ENCODE assay signal across 19 cellular contexts in the genomic region with DNA sequence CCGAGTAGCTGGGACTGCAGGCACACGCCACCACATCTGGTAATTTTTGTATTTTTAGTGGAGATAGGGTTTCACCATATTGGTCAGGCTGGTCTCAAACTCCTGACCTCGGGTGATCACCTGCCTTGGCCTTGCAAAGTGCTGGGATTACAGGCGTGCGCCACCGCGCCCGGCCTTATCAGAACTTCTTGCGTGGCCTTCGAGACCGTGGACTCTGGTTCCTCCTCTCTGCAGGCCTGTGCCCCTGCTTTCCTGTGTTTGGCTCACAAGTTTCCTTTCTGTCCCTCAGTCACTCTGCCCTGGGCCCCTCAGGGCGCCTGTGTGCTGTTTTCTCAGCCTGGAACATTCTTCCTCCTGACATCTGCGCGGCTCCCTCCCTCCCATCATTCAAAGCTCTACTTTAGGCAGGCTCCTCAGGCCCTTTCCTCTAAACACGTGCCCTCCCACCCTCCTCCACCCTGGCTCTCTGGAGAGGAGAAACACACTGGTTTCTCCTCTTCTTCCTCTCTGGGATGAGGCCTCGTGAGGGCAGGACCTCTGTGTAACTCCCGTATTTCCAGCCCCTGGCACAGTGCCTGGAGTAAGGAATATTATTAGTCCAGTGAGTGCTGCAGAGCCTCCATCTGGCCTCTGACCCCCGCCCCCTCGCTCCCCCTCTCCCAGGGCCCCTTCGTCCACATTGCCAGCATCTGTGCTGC. TPM values are rescaled to one million over a fixed set of nuclear protein-coding genes. Genes with fewer than 3 reads are reported as not detected.
DNase-seq lines count a peak whose midpoint lies in the region; ATAC-seq and TF ChIP-seq lines count a peak whose summit lies in the region.
"Had no signal": no experiment of that assay in that cellular context is flagged by ENCODE, and none has a peak within 500 bp of the region (broad histone marks: within the 10 kb centered on the region; RNA-seq: fewer than 3 reads in every experiment).

No MANE protein-coding gene starts in this region.

- TF ChIP-seq POLR2A in thyroid gland (IDR thresholded peaks at IDR 0.05): no peak

- no peaks in the 10 kb centered on the region for H3K27me3 Mint-ChIP-seq in type B pancreatic cell

- peak overlapping the region; percentile 49 for H3K4me3 Mint-ChIP-seq in type B pancreatic cell
- H3K4me3 Mint-ChIP-seq: activated CD8-positive, alpha-beta T cell treated with anti-CD3 and anti-CD28 coated beads, Interleukin-2, amount 10 ng/mL, durations not matched to agents 7 days and 5 days had no signal

- no peak overlapping the region for H3K27ac ChIP-seq in right cardiac atrium (ENCODE audit: low read length)
- no peak overlapping the region for H3K27ac ChIP-seq in aorta (ENCODE audit: low read depth in 1 of 2, low read length in 2 of 2)
- no peak overlapping the region for H3K27ac ChIP-seq in thyroid gland
- H3K27ac ChIP-seq: 22Rv1, coronary artery, SK-N-MC had no signal

- peak in 1 of 2 donors; percentile 25 for ATAC-seq in right cardiac atrium
- ATAC-seq in aorta (ENCODE audit: low FRiP score): no peak
- ATAC-seq: activated CD8-positive, alpha-beta T cell treated with anti-CD3 and anti-CD28 coated beads, Interleukin-2, amount 10 ng/mL, durations not matched to agents 7 days and 5 days had no signal

- DNase-seq in DMS 273 (lab: John Stamatoyannopoulos, UW; ENCODE audit: unreplicated experiment) (peak; percentile 48), DMS 273 treated with DMSO at 0.1 percent for 48 hours (lab: John Stamatoyannopoulos, UW) (no peak), right cardiac atrium (peak in 2 of 3 donors; percentile 58 to 71), type B pancreatic cell (ENCODE audit: extremely low spot score, unreplicated experiment) (no peak), aorta (no peak), thyroid gland (no peak)
- DNase-seq: activated CD8-positive, alpha-beta T cell treated with anti-CD3 and anti-CD28 coated beads, Interleukin-2, amount 10 ng/mL, durations not matched to agents 7 days and 5 days; anterior cingulate cortex; C1 segment of cervical spinal cord; DMS79 treated with DMSO at 0.1 percent for 48 hours; erythroblast; GOT3; head of caudate nucleus; kidney glomerular epithelial cell; NCI-H1694 treated with DMSO at 0.1 percent for 48 hours had no signal

- WGBS in right cardiac atrium: 65% methylated on average over 20 of the region's 20 CpGs
- 88 to 92% methylated on average over 20 of the region's 20 CpGs for WGBS in aorta, 2 donors
- WGBS in thyroid gland, 2 donors: 76 to 78% methylated on average over 20 of the region's 20 CpGs

- H3K36me3 Mint-ChIP-seq in type B pancreatic cell: no peaks in the 10 kb centered on the region

- intact Hi-C loops in right cardiac atrium (cut with DNase I): no loop called here
- intact Hi-C loops in aorta (cut with DNase I): loop anchor here in 1 of 2 donors (5.0 kb wide), 1 partner anchor 95 kb away; no protein-coding TSS in a partner anchor
- intact Hi-C loops in thyroid gland (cut with DNase I): loop anchor here (5.0 kb wide), 1 partner anchor 40 kb away; the partner anchor contains the start of gene FAM131B

- no peaks in the 10 kb centered on the region for H3K9me3 Mint-ChIP-seq in type B pancreatic cell
- H3K9me3 Mint-ChIP-seq: activated T-helper 2 cell treated with anti-CD3 and anti-CD28 coated beads, Interferon-gamma antibody, Interleukin-2, Interleukin-4, amounts not matched to agents 10 μg/mL and 5 μg/mL and 100 μg/mL, durations not matched to agents 14 hours and 24 hours and 36 hours had no signal

- no peak for TF ChIP-seq CTCF in type B pancreatic cell (conservative IDR thresholded peaks at IDR 0.05)
- TF ChIP-seq CTCF in thyroid gland (IDR thresholded peaks at IDR 0.05): no peak

- no peak overlapping the region for H3K4me3 ChIP-seq in right cardiac atrium (ENCODE audit: low read length)
- no peak overlapping the region for H3K4me3 ChIP-seq in aorta (ENCODE audit: low read length in 2 of 2)
- no peak overlapping the region for H3K4me3 ChIP-seq in thyroid gland (replicated peaks in 1 of 3)
- H3K4me3 ChIP-seq: coronary artery, SK-N-MC had no signal

- no peaks in the 10 kb centered on the region for H3K9me3 ChIP-seq in right cardiac atrium (ENCODE audit: control insufficient read depth, low read length)
- H3K9me3 ChIP-seq in aorta (ENCODE audit: control insufficient read depth, low read length): no peaks in the 10 kb centered on the region
- H3K9me3 ChIP-seq in thyroid gland: no peaks in the 10 kb centered on the region

- H3K4me1 ChIP-seq in right cardiac atrium (ENCODE audit: control insufficient read depth, insufficient read depth, low read length): no peaks in the 10 kb centered on the region
- no peaks in the 10 kb centered on the region for H3K4me1 ChIP-seq in aorta (ENCODE audit: control insufficient read depth in 1 of 2, insufficient read depth in 2 of 2, low read length in 2 of 2)
- H3K4me1 ChIP-seq in thyroid gland: peaks cover 0 to 13% of the 10 kb centered on the region in 2 donors

- H3K27ac Mint-ChIP-seq in type B pancreatic cell: peak overlapping the region; percentile 82
- H3K27ac Mint-ChIP-seq: activated CD8-positive, alpha-beta T cell treated with anti-CD3 and anti-CD28 coated beads, Interleukin-2, amount 10 ng/mL, durations not matched to agents 7 days and 5 days; activated T-helper 2 cell treated with anti-CD3 and anti-CD28 coated beads, Interferon-gamma antibody, Interleukin-2, Interleukin-4, amounts not matched to agents 10 μg/mL and 5 μg/mL and 100 μg/mL, durations not matched to agents 14 hours and 24 hours and 36 hours had no signal

- H3K27me3 ChIP-seq in right cardiac atrium (ENCODE audit: control insufficient read depth, insufficient read depth) (no peaks in the 10 kb centered on the region), aorta (ENCODE audit: control insufficient read depth in 1 of 2, insufficient read depth in 2 of 2, low read length in 1 of 2) (no peaks in the 10 kb centered on the region), thyroid gland (no peaks in the 10 kb centered on the region)

- H3K4me1 Mint-ChIP-seq in type B pancreatic cell (ENCODE audit: unreplicated experiment): peaks cover 35% of the 10 kb centered on the region

- H3K36me3 ChIP-seq in aorta (ENCODE audit: control insufficient read depth in 1 of 2, insufficient read depth in 2 of 2, low read length in 1 of 2) (no peaks in the 10 kb centered on the region), thyroid gland (no peaks in the 10 kb centered on the region)

RNA-seq across cellular contexts. Expression of gene CLCN1, which starts 6.9 kb away (rescaled TPM):
- total RNA-seq in right cardiac atrium: not detected
- not detected for polyA plus RNA-seq in right cardiac atrium
- 0.12 and 0.22 TPM in 2 replicates for total RNA-seq in type B pancreatic cell (ENCODE audit: low replicate concordance)
- total RNA-seq in aorta: not detected
- polyA plus RNA-seq in aorta: not detected
- total RNA-seq in thyroid gland: not detected
- total RNA-seq: activated T-helper 2 cell treated with anti-CD3 and anti-CD28 coated beads, Interferon-gamma antibody, Interleukin-2, Interleukin-4, amounts not matched to agents 10 μg/mL and 5 μg/mL and 100 μg/mL, durations not matched to agents 14 hours and 24 hours and 36 hours had no signal

RNA-seq across cellular contexts. Expression of gene CASP2, which starts 34.6 kb away (rescaled TPM):
- 10 to 100 TPM in 3 of 4 donors, 1 to 10 TPM in 1; 9.2 to 10.6 (median 10.2) TPM for total RNA-seq in right cardiac atrium
- polyA plus RNA-seq in right cardiac atrium: 4.5 TPM
- total RNA-seq in type B pancreatic cell (ENCODE audit: low replicate concordance): 53.9 and 55.2 TPM in 2 replicates
- 10 to 100 TPM; 21.7 to 23.9 TPM for total RNA-seq in aorta
- 1 to 10 TPM; 2.6 to 5.9 TPM for polyA plus RNA-seq in aorta
- total RNA-seq in thyroid gland: 10 to 100 TPM; 13.0 to 21.7 (median 17.5) TPM

RNA-seq across cellular contexts. Expression of gene TMEM139, which starts 38.0 kb away (rescaled TPM):
- total RNA-seq in right cardiac atrium (1 to 10 TPM; 3.6 to 5.9 (median 4.5) TPM), type B pancreatic cell (ENCODE audit: low replicate concordance) (2.6 and 4.8 TPM in 2 replicates), aorta (1 to 10 TPM in 1 of 2 donors, under 1 TPM in 1; 0.32 to 1.2 TPM), thyroid gland (10 to 100 TPM in 2 of 4 donors, 1 to 10 TPM in 2; 6.6 to 50.2 (median 19.6) TPM)
- polyA plus RNA-seq in right cardiac atrium (10.9 TPM), aorta (10 to 100 TPM in 1 of 2 donors, under 1 TPM in 1; 0.10 to 17.3 TPM)

RNA-seq across cellular contexts. Expression of gene FAM131B, which starts 39.7 kb away (rescaled TPM):
- total RNA-seq in right cardiac atrium (under 1 TPM; 0.21 to 0.51 (median 0.39) TPM), type B pancreatic cell (ENCODE audit: low replicate concordance) (2.1 and 6.5 TPM in 2 replicates), aorta (1 to 10 TPM; 2.8 to 3.8 TPM), thyroid gland (under 1 TPM in 2 of 4 donors, not detected in 2; 0.11 to 0.54 TPM)
- polyA plus RNA-seq in right cardiac atrium (0.27 TPM), aorta (1 to 10 TPM in 1 of 2 donors, under 1 TPM in 1; 0.41 to 1.0 TPM)

RNA-seq across cellular contexts. Expression of gene ZYX, which starts 58.4 kb away (rescaled TPM):
- total RNA-seq in right cardiac atrium (100 to 1,000 TPM in 1 of 4 donors, 10 to 100 TPM in 3; 80.1 to 127 (median 92.6) TPM), type B pancreatic cell (ENCODE audit: low replicate concordance) (73.2 and 107 TPM in 2 replicates), aorta (100 to 1,000 TPM; 307 to 499 TPM), thyroid gland (10 to 100 TPM; 24.6 to 55.4 (median 31.3) TPM)
- polyA plus RNA-seq in right cardiac atrium (74.7 TPM), aorta (100 to 1,000 TPM; 131 to 305 TPM)

Comparison
In these comparisons a context has a peak if more than half of its experiments do, and no peak if none do; other contexts are left out.
1. DNase-seq: peak in DMS 273 (single experiment) and right cardiac atrium (2 of 3); none in DMS 273 treated with DMSO at 0.1 percent for 48 hours (single experiment), type B pancreatic cell (single experiment), aorta (0 of 2) and thyroid gland (0 of 2).